8 cellular contexts compared by ENCODE assay signal in the genomic region with DNA sequence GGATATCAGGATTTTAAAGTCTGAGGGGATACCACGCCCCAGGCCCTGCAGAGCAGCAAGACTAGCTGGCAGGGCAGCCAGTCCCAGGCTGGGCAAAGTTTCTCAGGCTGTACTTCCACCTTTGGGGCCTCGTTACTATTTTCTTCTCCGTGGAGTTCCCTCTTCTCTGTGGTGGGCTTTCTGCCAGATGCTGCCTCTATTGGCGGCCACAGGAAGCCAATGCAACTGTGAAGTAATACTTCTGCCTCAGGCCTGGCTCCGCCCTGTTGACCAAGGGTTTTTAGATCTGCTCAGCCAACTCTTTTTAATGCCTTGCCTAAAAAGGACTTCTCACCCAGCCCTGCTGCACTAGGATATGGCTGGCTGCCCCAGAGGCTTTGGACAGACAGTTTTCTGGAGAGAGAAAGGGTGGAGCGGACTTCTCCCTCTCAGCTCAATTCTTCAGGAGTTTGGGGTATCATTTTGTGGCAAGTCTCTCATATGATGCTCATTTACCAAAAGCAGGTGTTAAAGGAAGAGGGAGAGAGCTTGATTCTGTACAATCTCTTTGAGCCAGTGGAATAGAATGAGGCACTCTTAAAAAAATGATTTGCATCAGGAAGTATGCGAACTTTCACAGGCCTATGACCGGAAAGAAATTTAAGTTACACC.
A peak's percentile ranks its signal among the peaks of the same experiment; 100 is the strongest.
DNase-seq lines count a peak whose midpoint lies in the region; ATAC-seq and TF ChIP-seq lines count a peak whose summit lies in the region.

No MANE protein-coding gene starts in this region.

- H3K27ac Mint-ChIP-seq in memory B cell, result peak overlapping the region; percentile 92

- H3K27me3 ChIP-seq in duodenal mucosa (ENCODE audit: control insufficient read depth in 1 of 2, insufficient read depth in 2 of 2, low read length in 2 of 2), result no peaks in the 10 kb centered on the region
- no peaks in the 10 kb centered on the region for H3K27me3 ChIP-seq in upper lobe of right lung

- peak; percentile 78 for ATAC-seq in GM18511 (IDR thresholded peaks at IDR 0.05; ENCODE audit: unreplicated experiment)
- peak; percentile 74 for ATAC-seq in HG02885 (IDR thresholded peaks at IDR 0.05; ENCODE audit: poor library complexity, unreplicated experiment)
- peak; percentile 59 for ATAC-seq in memory B cell (ENCODE audit: low read depth)
- peak; percentile 92 for ATAC-seq in upper lobe of right lung

- H3K9me3 Mint-ChIP-seq in memory B cell, result peaks cover 1% of the 10 kb centered on the region

- peaks cover 4% of the 10 kb centered on the region for H3K36me3 Mint-ChIP-seq in memory B cell

- H3K27ac ChIP-seq in 22Rv1 (peak overlapping the region; percentile 55), duodenal mucosa (ENCODE audit: low read depth, low read length) (peak overlapping the region; percentile 24), upper lobe of right lung (peak overlapping the region; percentile 59)

- peaks cover 42% of the 10 kb centered on the region for H3K4me1 Mint-ChIP-seq in memory B cell

- H3K9ac ChIP-seq in duodenal mucosa (ENCODE audit: low read depth in 1 of 2, low read length in 2 of 2), result no peak overlapping the region

- H3K4me3 Mint-ChIP-seq in memory B cell, result peak overlapping the region; percentile 80

- peak; percentile 35 for TF ChIP-seq CTCF in 22Rv1 (IDR thresholded peaks at IDR 0.05)
- peak; percentile 40 for TF ChIP-seq CTCF in upper lobe of right lung (IDR thresholded peaks at IDR 0.05)

- no peaks in the 10 kb centered on the region for H3K36me3 ChIP-seq in duodenal mucosa (ENCODE audit: control insufficient read depth in 1 of 2, insufficient read depth in 2 of 2, low read length in 2 of 2)
- H3K36me3 ChIP-seq in upper lobe of right lung, result no peaks in the 10 kb centered on the region

- H3K4me3 ChIP-seq in duodenal mucosa (ENCODE audit: low read depth in 1 of 2, low read length in 2 of 2) (no peak overlapping the region), upper lobe of right lung (no peak overlapping the region)

- H3K27me3 Mint-ChIP-seq in memory B cell, result no peaks in the 10 kb centered on the region

- no peaks in the 10 kb centered on the region for H3K9me3 ChIP-seq in duodenal mucosa (ENCODE audit: control insufficient read depth in 1 of 2, low read length in 2 of 2)
- no peaks in the 10 kb centered on the region for H3K9me3 ChIP-seq in upper lobe of right lung

- DNase-seq in NOMO-1 treated with DMSO at 0.1 percent for 48 hours (lab: John Stamatoyannopoulos, UW; ENCODE audit: unreplicated experiment) (peak; percentile 98), memory B cell (ENCODE audit: low spot score in 2 of 2) (peak; percentile 47 to 49), upper lobe of right lung (peak; percentile 85)
- no peak for DNase-seq in effector CD8-positive, alpha-beta T cell (lab: John Stamatoyannopoulos, UW)

- intact Hi-C loops in upper lobe of right lung (cut with DNase I), result no loop called here

- H3K4me1 ChIP-seq in duodenal mucosa (ENCODE audit: control insufficient read depth in 1 of 2, insufficient read depth in 2 of 2, low read length in 2 of 2) (peaks cover 22 to 23% of the 10 kb centered on the region in 2 donors), upper lobe of right lung (peaks cover 24% of the 10 kb centered on the region)
